In the genomic region with DNA sequence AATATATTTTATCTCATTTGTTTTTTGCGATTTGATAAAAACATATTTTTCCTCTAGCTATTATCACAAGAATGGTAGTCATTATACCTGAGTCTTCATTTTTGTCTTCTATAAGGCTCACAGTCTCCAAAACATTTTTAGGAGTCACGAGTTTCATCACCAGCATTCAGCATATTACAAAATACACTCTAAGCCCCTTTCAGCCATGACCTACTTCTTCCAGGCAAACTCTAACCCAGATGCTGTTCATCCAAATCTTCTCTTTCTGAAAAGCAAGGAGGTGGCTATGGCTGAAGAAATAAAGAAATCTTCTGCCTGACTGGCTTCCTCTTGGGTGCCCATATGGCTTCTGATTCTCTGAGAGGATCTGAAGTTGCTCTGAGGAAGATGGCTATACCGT, we compare ENCODE assay signal across 24 cellular contexts. TPM values are rescaled to one million over a fixed set of nuclear protein-coding genes. Genes with fewer than 3 reads are reported as not detected.
DNase-seq lines count a peak whose midpoint lies in the region; ATAC-seq and TF ChIP-seq lines count a peak whose summit lies in the region.
"Had no signal": no experiment of that assay in that cellular context is flagged by ENCODE, and none has a peak within 500 bp of the region (broad histone marks: within the 10 kb centered on the region; RNA-seq: fewer than 3 reads in every experiment).

No MANE protein-coding gene starts in this region.

- H3K4me1 ChIP-seq in right atrium auricular region = peaks cover 0 to 17% of the 10 kb centered on the region in 2 donors
- H3K4me1 ChIP-seq in testis = peaks cover 8% of the 10 kb centered on the region
- H3K4me1 ChIP-seq: A549, Caco-2 had no signal

- H3K27me3 ChIP-seq in right atrium auricular region = no peaks in the 10 kb centered on the region
- no peaks in the 10 kb centered on the region for H3K27me3 ChIP-seq in testis
- H3K27me3 ChIP-seq: MG63 had no signal

- ATAC-seq in Right ventricle myocardium superior (ENCODE audit: poor library complexity) = peak; percentile 51
- ATAC-seq in HG03095 (IDR thresholded peaks at IDR 0.05; ENCODE audit: unreplicated experiment) = no peak
- ATAC-seq: A549, GM12878, SK-N-SH treated with all-trans-retinoic acid at 6 μM for 48 hours had no signal

- H3K4me3 ChIP-seq in right atrium auricular region = no peak overlapping the region
- H3K4me3 ChIP-seq in testis = no peak overlapping the region
- H3K4me3 ChIP-seq: A549, GM12878, MG63 had no signal

- H3K27ac ChIP-seq in right atrium auricular region (peak overlapping the region in 1 of 2 donors; percentile 57), cingulate gyrus (ENCODE audit: low read depth, low read length) (peak overlapping the region; percentile 90), testis (peak overlapping the region; percentile 30 to 34)
- H3K27ac ChIP-seq: A549 had no signal

- TF ChIP-seq CTCF in right atrium auricular region (IDR thresholded peaks at IDR 0.05) (no peak), testis (IDR thresholded peaks at IDR 0.05) (no peak), GM10266 (IDR thresholded peaks at IDR 0.05; ENCODE audit: control insufficient read depth, insufficient read depth, low read depth, missing control alignments) (no peak)

- intact Hi-C loops in Right ventricle myocardium superior (cut with DNase I) (loop anchor here (10.0 kb wide), 1 partner anchor 479 kb away; no protein-coding TSS in a partner anchor), testis (cut with DNase I; ENCODE audit: low total_unique reads) (loop anchor here (10.0 kb wide), 1 partner anchor 239 kb away; no protein-coding TSS in a partner anchor)

- 59 to 75% methylated on average over 3 of the region's 3 CpGs for WGBS in testis, 2 donors

- DNase-seq in Right ventricle myocardium superior (no peak), right atrium auricular region (ENCODE audit: low spot score) (no peak), midbrain (lab: John Stamatoyannopoulos, UW) (peak; percentile 59), testis (no peak), HUDEP-2 (lab: John Stamatoyannopoulos, UW; ENCODE audit: unreplicated experiment in 76 of 76) (no peak), GM10266 (ENCODE audit: extremely low spot score) (no peak)
- DNase-seq: Caco-2; CD4-positive, alpha-beta T cell; GF-D8; H7; HFFc6; Kasumi-1; MG63; NCI-H1048; NCI-H1436 treated with DMSO at 0.1 percent for 48 hours; NCI-H2029; NCI-H510A; NCI-H774; SHP77 had no signal

- H3K9me3 ChIP-seq in right atrium auricular region (no peaks in the 10 kb centered on the region), testis (no peaks in the 10 kb centered on the region)
- H3K9me3 ChIP-seq: A549, Caco-2, MG63 had no signal

- H3K36me3 ChIP-seq in right atrium auricular region (no peaks in the 10 kb centered on the region), testis (ENCODE audit: low read depth, missing control alignments) (no peaks in the 10 kb centered on the region)
- H3K36me3 ChIP-seq: MG63 had no signal

- no peak for TF ChIP-seq POLR2A in testis (IDR thresholded peaks at IDR 0.05)

RNA-seq across cellular contexts. Expression of a gene that starts 35.7 kb away (rescaled TPM):
- total RNA-seq in Right ventricle myocardium superior (49.0 TPM), right atrium auricular region (10 to 100 TPM; 58.7 to 61.3 TPM), testis (100 to 1,000 TPM; 102 to 111 TPM)
- polyA plus RNA-seq in testis (ENCODE audit: insufficient read depth, low read depth, low replicate concordance) = 35.1 TPM
